Comparison of ENCODE assay signal across 1 cellular context in the genomic region with DNA sequence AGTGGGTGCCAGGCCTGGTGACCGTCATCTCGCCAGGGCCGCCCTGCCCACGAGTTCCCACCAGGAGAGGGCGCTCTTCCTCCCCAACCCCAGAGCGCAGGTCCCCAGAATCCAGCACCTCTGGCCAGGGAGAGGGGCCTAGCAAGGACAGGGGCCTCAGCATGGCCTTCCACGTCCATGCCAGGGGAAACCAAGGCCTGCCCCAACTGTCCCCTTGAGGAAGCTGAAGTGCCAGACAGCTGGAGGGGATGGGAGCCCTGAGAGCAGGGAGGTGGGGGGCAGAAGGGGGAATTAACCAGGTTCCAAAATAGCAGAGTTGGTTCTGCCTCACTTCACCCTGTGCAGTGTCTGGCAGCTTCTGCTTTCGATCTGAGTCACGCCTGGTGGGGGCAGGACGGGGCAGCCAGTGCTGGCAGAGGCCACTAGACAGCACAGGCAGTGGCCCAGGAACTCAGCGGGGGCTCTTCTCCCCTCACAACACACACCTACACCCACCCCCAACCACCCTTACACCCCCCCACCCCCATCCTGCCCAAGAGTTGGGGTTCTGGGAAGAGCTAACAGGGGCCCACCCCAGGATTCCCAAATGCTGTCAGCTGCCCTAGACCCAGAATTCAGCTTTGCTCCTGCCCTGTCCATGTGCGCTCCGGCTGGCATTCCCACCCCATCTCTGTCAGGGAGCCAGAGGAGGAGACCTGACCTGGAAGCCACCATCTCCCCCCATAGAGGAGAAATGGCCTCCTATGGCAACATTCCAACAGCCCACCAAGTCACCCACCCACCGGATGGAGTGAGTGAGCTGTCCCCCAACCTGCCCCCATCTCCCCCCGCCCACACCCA.
TF ChIP-seq lines count a peak whose summit lies in the region.

No MANE protein-coding gene starts in this region.

TF ChIP-seq in GM23338, 12 proteins besides CTCF, POLR2A, EP300 and RAD21 (continued from another document):
- TF ChIP-seq, protein P1, sequence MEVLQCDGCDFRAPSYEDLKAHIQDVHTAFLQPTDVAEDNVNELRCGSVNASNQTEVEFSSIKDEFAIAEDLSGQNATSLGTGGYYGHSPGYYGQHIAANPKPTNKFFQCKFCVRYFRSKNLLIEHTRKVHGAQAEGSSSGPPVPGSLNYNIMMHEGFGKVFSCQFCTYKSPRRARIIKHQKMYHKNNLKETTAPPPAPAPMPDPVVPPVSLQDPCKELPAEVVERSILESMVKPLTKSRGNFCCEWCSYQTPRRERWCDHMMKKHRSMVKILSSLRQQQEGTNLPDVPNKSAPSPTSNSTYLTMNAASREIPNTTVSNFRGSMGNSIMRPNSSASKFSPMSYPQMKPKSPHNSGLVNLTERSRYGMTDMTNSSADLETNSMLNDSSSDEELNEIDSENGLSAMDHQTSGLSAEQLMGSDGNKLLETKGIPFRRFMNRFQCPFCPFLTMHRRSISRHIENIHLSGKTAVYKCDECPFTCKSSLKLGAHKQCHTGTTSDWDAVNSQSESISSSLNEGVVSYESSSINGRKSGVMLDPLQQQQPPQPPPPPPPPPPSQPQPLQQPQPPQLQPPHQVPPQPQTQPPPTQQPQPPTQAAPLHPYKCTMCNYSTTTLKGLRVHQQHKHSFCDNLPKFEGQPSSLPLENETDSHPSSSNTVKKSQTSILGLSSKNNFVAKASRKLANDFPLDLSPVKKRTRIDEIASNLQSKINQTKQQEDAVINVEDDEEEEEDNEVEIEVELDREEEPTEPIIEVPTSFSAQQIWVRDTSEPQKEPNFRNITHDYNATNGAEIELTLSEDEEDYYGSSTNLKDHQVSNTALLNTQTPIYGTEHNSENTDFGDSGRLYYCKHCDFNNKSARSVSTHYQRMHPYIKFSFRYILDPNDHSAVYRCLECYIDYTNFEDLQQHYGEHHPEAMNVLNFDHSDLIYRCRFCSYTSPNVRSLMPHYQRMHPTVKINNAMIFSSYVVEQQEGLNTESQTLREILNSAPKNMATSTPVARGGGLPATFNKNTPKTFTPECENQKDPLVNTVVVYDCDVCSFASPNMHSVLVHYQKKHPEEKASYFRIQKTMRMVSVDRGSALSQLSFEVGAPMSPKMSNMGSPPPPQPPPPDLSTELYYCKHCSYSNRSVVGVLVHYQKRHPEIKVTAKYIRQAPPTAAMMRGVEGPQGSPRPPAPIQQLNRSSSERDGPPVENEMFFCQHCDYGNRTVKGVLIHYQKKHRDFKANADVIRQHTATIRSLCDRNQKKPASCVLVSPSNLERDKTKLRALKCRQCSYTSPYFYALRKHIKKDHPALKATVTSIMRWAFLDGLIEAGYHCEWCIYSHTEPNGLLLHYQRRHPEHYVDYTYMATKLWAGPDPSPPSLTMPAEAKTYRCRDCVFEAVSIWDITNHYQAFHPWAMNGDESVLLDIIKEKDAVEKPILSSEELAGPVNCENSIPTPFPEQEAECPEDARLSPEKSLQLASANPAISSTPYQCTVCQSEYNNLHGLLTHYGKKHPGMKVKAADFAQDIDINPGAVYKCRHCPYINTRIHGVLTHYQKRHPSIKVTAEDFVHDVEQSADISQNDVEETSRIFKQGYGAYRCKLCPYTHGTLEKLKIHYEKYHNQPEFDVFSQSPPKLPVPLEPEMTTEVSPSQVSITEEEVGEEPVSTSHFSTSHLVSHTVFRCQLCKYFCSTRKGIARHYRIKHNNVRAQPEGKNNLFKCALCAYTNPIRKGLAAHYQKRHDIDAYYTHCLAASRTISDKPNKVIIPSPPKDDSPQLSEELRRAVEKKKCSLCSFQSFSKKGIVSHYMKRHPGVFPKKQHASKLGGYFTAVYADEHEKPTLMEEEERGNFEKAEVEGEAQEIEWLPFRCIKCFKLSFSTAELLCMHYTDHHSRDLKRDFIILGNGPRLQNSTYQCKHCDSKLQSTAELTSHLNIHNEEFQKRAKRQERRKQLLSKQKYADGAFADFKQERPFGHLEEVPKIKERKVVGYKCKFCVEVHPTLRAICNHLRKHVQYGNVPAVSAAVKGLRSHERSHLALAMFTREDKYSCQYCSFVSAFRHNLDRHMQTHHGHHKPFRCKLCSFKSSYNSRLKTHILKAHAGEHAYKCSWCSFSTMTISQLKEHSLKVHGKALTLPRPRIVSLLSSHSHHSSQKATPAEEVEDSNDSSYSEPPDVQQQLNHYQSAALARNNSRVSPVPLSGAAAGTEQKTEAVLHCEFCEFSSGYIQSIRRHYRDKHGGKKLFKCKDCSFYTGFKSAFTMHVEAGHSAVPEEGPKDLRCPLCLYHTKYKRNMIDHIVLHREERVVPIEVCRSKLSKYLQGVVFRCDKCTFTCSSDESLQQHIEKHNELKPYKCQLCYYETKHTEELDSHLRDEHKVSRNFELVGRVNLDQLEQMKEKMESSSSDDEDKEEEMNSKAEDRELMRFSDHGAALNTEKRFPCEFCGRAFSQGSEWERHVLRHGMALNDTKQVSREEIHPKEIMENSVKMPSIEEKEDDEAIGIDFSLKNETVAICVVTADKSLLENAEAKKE (CRISPR knock-in tag; IDR thresholded peaks at IDR 0.05), result no peak
- TF ChIP-seq, protein P2, sequence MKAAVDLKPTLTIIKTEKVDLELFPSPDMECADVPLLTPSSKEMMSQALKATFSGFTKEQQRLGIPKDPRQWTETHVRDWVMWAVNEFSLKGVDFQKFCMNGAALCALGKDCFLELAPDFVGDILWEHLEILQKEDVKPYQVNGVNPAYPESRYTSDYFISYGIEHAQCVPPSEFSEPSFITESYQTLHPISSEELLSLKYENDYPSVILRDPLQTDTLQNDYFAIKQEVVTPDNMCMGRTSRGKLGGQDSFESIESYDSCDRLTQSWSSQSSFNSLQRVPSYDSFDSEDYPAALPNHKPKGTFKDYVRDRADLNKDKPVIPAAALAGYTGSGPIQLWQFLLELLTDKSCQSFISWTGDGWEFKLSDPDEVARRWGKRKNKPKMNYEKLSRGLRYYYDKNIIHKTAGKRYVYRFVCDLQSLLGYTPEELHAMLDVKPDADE (IDR thresholded peaks at IDR 0.05), result no peak
- no peak for TF ChIP-seq CREB1 (CRISPR knock-in tag; IDR thresholded peaks at IDR 0.05; ENCODE audit: low read depth)
TF ChIP-seq in GM23338: peak in this region for 0.
